In the genomic region with DNA sequence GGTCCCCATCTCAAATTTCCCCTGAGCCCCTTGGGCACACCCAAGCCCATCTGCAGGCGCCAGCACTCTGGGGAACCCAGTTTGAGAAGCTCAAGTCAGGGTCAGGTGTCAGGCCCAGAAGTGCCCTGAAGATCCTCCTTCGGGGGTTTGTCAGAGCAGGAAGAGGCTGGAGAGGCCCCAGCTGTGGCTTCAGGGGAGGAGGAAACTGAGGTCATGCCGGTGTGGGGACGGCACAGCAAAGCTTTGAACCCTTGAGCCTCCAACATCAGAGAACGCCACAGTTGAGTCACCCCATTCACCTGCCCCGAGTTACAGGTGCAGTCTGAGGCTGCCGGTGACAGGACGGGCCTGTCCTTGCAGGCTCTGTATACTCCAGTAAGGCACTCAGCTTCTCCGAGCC, we compare ENCODE assay signal across 21 cellular contexts.
DNase-seq lines count a peak whose midpoint lies in the region; ATAC-seq and TF ChIP-seq lines count a peak whose summit lies in the region.
"Had no signal": no experiment of that assay in that cellular context is flagged by ENCODE, and none has a peak within 500 bp of the region (broad histone marks: within the 10 kb centered on the region; RNA-seq: fewer than 3 reads in every experiment).

No MANE protein-coding gene starts in this region.

- no peaks in the 10 kb centered on the region for H3K9me3 Mint-ChIP-seq in activated CD4-positive, alpha-beta T cell treated with anti-CD3 and anti-CD28 coated beads, Interleukin-2, amount 10 ng/mL, durations not matched to agents 7 days and 5 days
- no peaks in the 10 kb centered on the region for H3K9me3 Mint-ChIP-seq in CD8-positive, alpha-beta T cell
- no peaks in the 10 kb centered on the region for H3K9me3 Mint-ChIP-seq in activated naive CD8-positive, alpha-beta T cell treated with anti-CD3 and anti-CD28 coated beads, Interleukin-2, amount 10 ng/mL, durations not matched to agents 7 days and 5 days
- H3K9me3 Mint-ChIP-seq: activated CD4-positive, alpha-beta memory T cell treated with anti-CD3 and anti-CD28 coated beads, Interleukin-2, amount 10 ng/mL, durations not matched to agents 7 days and 5 days; activated naive CD4-positive, alpha-beta T cell treated with anti-CD3 and anti-CD28 coated beads, Interleukin-2, amount 50 U/mL, for 24 hours; dendritic cell treated with granulocyte-macrophage colony-stimulating factor and Interleukin-4, amounts not matched to agents 40 ng/mL and 50 ng/mL, for 4 days; immature natural killer cell; neural progenitor cell; type B pancreatic cell; WTC11 had no signal

- H2AFZ ChIP-seq in Loucy (ENCODE audit: low read length): no peak overlapping the region; the same call in 1 of the 2 replicates
- H2AFZ ChIP-seq: neural progenitor cell had no signal

- peak; percentile 45 for ATAC-seq in CD8-positive, alpha-beta T cell
- ATAC-seq in activated naive CD8-positive, alpha-beta T cell treated with anti-CD3 and anti-CD28 coated beads, Interleukin-2, amount 10 ng/mL, durations not matched to agents 7 days and 5 days (ENCODE audit: low read depth): peak; percentile 82
- ATAC-seq in GM21360 (IDR thresholded peaks at IDR 0.05; ENCODE audit: unreplicated experiment): no peak

- H3K27ac Mint-ChIP-seq in activated CD4-positive, alpha-beta T cell treated with anti-CD3 and anti-CD28 coated beads, Interleukin-2, amount 10 ng/mL, durations not matched to agents 7 days and 5 days: no peak overlapping the region
- no peak overlapping the region for H3K27ac Mint-ChIP-seq in CD8-positive, alpha-beta T cell
- peak overlapping the region; percentile 70 for H3K27ac Mint-ChIP-seq in activated naive CD8-positive, alpha-beta T cell treated with anti-CD3 and anti-CD28 coated beads, Interleukin-2, amount 10 ng/mL, durations not matched to agents 7 days and 5 days
- H3K27ac Mint-ChIP-seq: activated CD4-positive, alpha-beta memory T cell treated with anti-CD3 and anti-CD28 coated beads, Interleukin-2, amount 10 ng/mL, durations not matched to agents 7 days and 5 days; activated naive CD4-positive, alpha-beta T cell treated with anti-CD3 and anti-CD28 coated beads, Interleukin-2, amount 50 U/mL, for 24 hours; dendritic cell treated with granulocyte-macrophage colony-stimulating factor and Interleukin-4, amounts not matched to agents 40 ng/mL and 50 ng/mL, for 4 days; immature natural killer cell had no signal

- no peak overlapping the region for H3K4me3 Mint-ChIP-seq in activated CD4-positive, alpha-beta T cell treated with anti-CD3 and anti-CD28 coated beads, Interleukin-2, amount 10 ng/mL, durations not matched to agents 7 days and 5 days
- no peak overlapping the region for H3K4me3 Mint-ChIP-seq in CD8-positive, alpha-beta T cell
- peak overlapping the region; percentile 29 for H3K4me3 Mint-ChIP-seq in activated naive CD8-positive, alpha-beta T cell treated with anti-CD3 and anti-CD28 coated beads, Interleukin-2, amount 10 ng/mL, durations not matched to agents 7 days and 5 days
- H3K4me3 Mint-ChIP-seq: activated CD4-positive, alpha-beta memory T cell treated with anti-CD3 and anti-CD28 coated beads, Interleukin-2, amount 10 ng/mL, durations not matched to agents 7 days and 5 days; activated naive CD4-positive, alpha-beta T cell treated with anti-CD3 and anti-CD28 coated beads, Interleukin-2, amount 50 U/mL, for 24 hours; dendritic cell treated with granulocyte-macrophage colony-stimulating factor and Interleukin-4, amounts not matched to agents 40 ng/mL and 50 ng/mL, for 4 days; immature natural killer cell; neural progenitor cell; type B pancreatic cell; WTC11 had no signal

- H3K4me2 ChIP-seq in Loucy (ENCODE audit: low read depth, low read length, poor library complexity, severe bottlenecking): peak overlapping the region; percentile 41
- H3K4me2 ChIP-seq: A549, neural progenitor cell had no signal

- H3K27ac ChIP-seq in CD8-positive, alpha-beta T cell (ENCODE audit: low read depth, low read length): no peak overlapping the region
- H3K27ac ChIP-seq: A549, ascending aorta, gastroesophageal sphincter, neural progenitor cell had no signal

- POLR2A ChIA-PET in activated CD4-positive, alpha-beta T cell treated with anti-CD3 and anti-CD28 coated beads, Interleukin-2, amount 10 ng/mL, durations not matched to agents 7 days and 5 days (lab: Charles Lee): no interaction called here
- POLR2A ChIA-PET in CD8-positive, alpha-beta T cell (lab: Charles Lee): no interaction called here
- POLR2A ChIA-PET in activated naive CD8-positive, alpha-beta T cell treated with anti-CD3 and anti-CD28 coated beads, Interleukin-2, amount 10 ng/mL, durations not matched to agents 7 days and 5 days (lab: Charles Lee): interaction anchor here (0.7 to 1.3 kb wide), 4 partner anchors 50 to 1135 kb away, joined by 3 to 5 read pairs (median 3); a partner anchor contains a TSS

- H3K79me2 ChIP-seq in Loucy (ENCODE audit: insufficient read depth, low read length): no peaks in the 10 kb centered on the region

- H3K9me3 ChIP-seq in CD8-positive, alpha-beta T cell (ENCODE audit: low read length): no peaks in the 10 kb centered on the region
- no peaks in the 10 kb centered on the region for H3K9me3 ChIP-seq in Loucy (ENCODE audit: insufficient read depth, low read depth, low read length)
- H3K9me3 ChIP-seq: A549, ascending aorta, gastroesophageal sphincter had no signal

- no peaks in the 10 kb centered on the region for H4K20me1 ChIP-seq in Loucy (ENCODE audit: insufficient read depth, low read length, poor library complexity, severe bottlenecking)

- no peak overlapping the region for H3K4me3 ChIP-seq in CD8-positive, alpha-beta T cell (ENCODE audit: low read depth, low read length)
- H3K4me3 ChIP-seq in Loucy (ENCODE audit: low read length, poor library complexity, severe bottlenecking): no peak overlapping the region
- H3K4me3 ChIP-seq: A549, ascending aorta, gastroesophageal sphincter, neural progenitor cell had no signal

- H3K9me2 ChIP-seq in Loucy (replicated peaks; ENCODE audit: low read depth, low read length): no peaks in the 10 kb centered on the region

- H3K27me3 ChIP-seq in CD8-positive, alpha-beta T cell (ENCODE audit: insufficient read depth, low read length): no peaks in the 10 kb centered on the region
- no peaks in the 10 kb centered on the region for H3K27me3 ChIP-seq in Loucy (ENCODE audit: insufficient read depth, low read length, poor library complexity, severe bottlenecking)
- H3K27me3 ChIP-seq: ascending aorta, gastroesophageal sphincter, neural progenitor cell had no signal

- intact Hi-C loops in CD8-positive, alpha-beta T cell (cut with DNase I, micrococcal nuclease): no loop called here

- peaks cover 10% of the 10 kb centered on the region for H3K4me1 Mint-ChIP-seq in activated CD4-positive, alpha-beta T cell treated with anti-CD3 and anti-CD28 coated beads, Interleukin-2, amount 10 ng/mL, durations not matched to agents 7 days and 5 days
- no peaks in the 10 kb centered on the region for H3K4me1 Mint-ChIP-seq in CD8-positive, alpha-beta T cell (ENCODE audit: low read depth)
- peaks cover 18% of the 10 kb centered on the region for H3K4me1 Mint-ChIP-seq in activated naive CD8-positive, alpha-beta T cell treated with anti-CD3 and anti-CD28 coated beads, Interleukin-2, amount 10 ng/mL, durations not matched to agents 7 days and 5 days
- H3K4me1 Mint-ChIP-seq: activated CD4-positive, alpha-beta memory T cell treated with anti-CD3 and anti-CD28 coated beads, Interleukin-2, amount 10 ng/mL, durations not matched to agents 7 days and 5 days; activated naive CD4-positive, alpha-beta T cell treated with anti-CD3 and anti-CD28 coated beads, Interleukin-2, amount 50 U/mL, for 24 hours; immature natural killer cell; WTC11 had no signal

- H3F3A ChIP-seq in Loucy (ENCODE audit: low read depth): no peaks in the 10 kb centered on the region

- DNase-seq in activated CD4-positive, alpha-beta T cell treated with anti-CD3 and anti-CD28 coated beads, Interleukin-2, amount 10 ng/mL, durations not matched to agents 7 days and 5 days: peak; percentile 16
- no peak for DNase-seq in activated CD4-positive, alpha-beta T cell treated with anti-CD3 and anti-CD28 coated beads, Interleukin-2, amount 50 U/mL, for 4 hours
- no peak for DNase-seq in CD8-positive, alpha-beta T cell
- DNase-seq in activated naive CD8-positive, alpha-beta T cell treated with anti-CD3 and anti-CD28 coated beads, Interleukin-2, amount 10 ng/mL, durations not matched to agents 7 days and 5 days: peak; percentile 68
- DNase-seq in AML-193 (lab: John Stamatoyannopoulos, UW): no peak
- DNase-seq in cerebellum (ENCODE audit: low spot score): no peak
- DNase-seq: DMS79, GF-D8, T1000 had no signal

- peaks cover 4% of the 10 kb centered on the region for H3K4me1 ChIP-seq in CD8-positive, alpha-beta T cell (ENCODE audit: insufficient read depth, low read length)
- H3K4me1 ChIP-seq in Loucy (ENCODE audit: insufficient read depth, low read length, poor library complexity, severe bottlenecking): peaks cover 15% of the 10 kb centered on the region
- H3K4me1 ChIP-seq: A549, ascending aorta had no signal

- H3K9ac ChIP-seq in Loucy (ENCODE audit: low read depth, low read length, poor library complexity, severe bottlenecking): peak overlapping the region; percentile 32
- H3K9ac ChIP-seq: neural progenitor cell had no signal

- no peaks in the 10 kb centered on the region for H3K36me3 ChIP-seq in CD8-positive, alpha-beta T cell (ENCODE audit: insufficient read depth, low read length)
- H3K36me3 ChIP-seq in Loucy (ENCODE audit: insufficient read depth, low read length): no peaks in the 10 kb centered on the region
- H3K36me3 ChIP-seq: ascending aorta, gastroesophageal sphincter, neural progenitor cell had no signal

- no peaks in the 10 kb centered on the region for H3K36me3 Mint-ChIP-seq in activated CD4-positive, alpha-beta T cell treated with anti-CD3 and anti-CD28 coated beads, Interleukin-2, amount 10 ng/mL, durations not matched to agents 7 days and 5 days (ENCODE audit: low read depth)
- H3K36me3 Mint-ChIP-seq in CD8-positive, alpha-beta T cell: no peaks in the 10 kb centered on the region
- no peaks in the 10 kb centered on the region for H3K36me3 Mint-ChIP-seq in activated naive CD8-positive, alpha-beta T cell treated with anti-CD3 and anti-CD28 coated beads, Interleukin-2, amount 10 ng/mL, durations not matched to agents 7 days and 5 days
- H3K36me3 Mint-ChIP-seq: activated naive CD4-positive, alpha-beta T cell treated with anti-CD3 and anti-CD28 coated beads, Interleukin-2, amount 50 U/mL, for 24 hours; immature natural killer cell; type B pancreatic cell; WTC11 had no signal

- H3K27me3 Mint-ChIP-seq in activated CD4-positive, alpha-beta T cell treated with anti-CD3 and anti-CD28 coated beads, Interleukin-2, amount 10 ng/mL, durations not matched to agents 7 days and 5 days: no peaks in the 10 kb centered on the region
- peaks cover 5% of the 10 kb centered on the region for H3K27me3 Mint-ChIP-seq in CD8-positive, alpha-beta T cell (ENCODE audit: low read depth)
- peaks cover 14% of the 10 kb centered on the region for H3K27me3 Mint-ChIP-seq in activated naive CD8-positive, alpha-beta T cell treated with anti-CD3 and anti-CD28 coated beads, Interleukin-2, amount 10 ng/mL, durations not matched to agents 7 days and 5 days

- CTCF ChIA-PET in activated CD4-positive, alpha-beta T cell treated with anti-CD3 and anti-CD28 coated beads, Interleukin-2, amount 10 ng/mL, durations not matched to agents 7 days and 5 days (lab: Charles Lee): interaction anchor here (0.9 to 3.0 kb wide), 8 partner anchors 8 to 79 kb away, joined by 3 to 15 read pairs (median 4); no protein-coding TSS in a partner anchor
- CTCF ChIA-PET in CD8-positive, alpha-beta T cell (lab: Charles Lee): interaction anchor here (0.8 to 3.4 kb wide), 14 partner anchors 8 to 176 kb away, joined by 3 to 20 read pairs (median 5); no protein-coding TSS in a partner anchor

- no peak for TF ChIP-seq CTCF in CD8-positive, alpha-beta T cell (IDR thresholded peaks at IDR 0.05)
- TF ChIP-seq CTCF in Loucy (conservative IDR thresholded peaks at IDR 0.05; ENCODE audit: low read length): no peak

Comparison
In these comparisons a context has a peak if more than half of its experiments do, and no peak if none do; other contexts are left out.
1. DNase-seq: peak in activated CD4-positive, alpha-beta T cell treated with anti-CD3 and anti-CD28 coated beads, Interleukin-2, amount 10 ng/mL, durations not matched to agents 7 days and 5 days (single experiment) and activated naive CD8-positive, alpha-beta T cell treated with anti-CD3 and anti-CD28 coated beads, Interleukin-2, amount 10 ng/mL, durations not matched to agents 7 days and 5 days (single experiment); none in activated CD4-positive, alpha-beta T cell treated with anti-CD3 and anti-CD28 coated beads, Interleukin-2, amount 50 U/mL, for 4 hours (0 of 2), CD8-positive, alpha-beta T cell (0 of 7), AML-193 (0 of 2) and cerebellum (single experiment).